In genomic region chr3:172251211-172251610, GRCh38 we compare ENCODE assay signal across 26 cellular contexts.
"Had no signal": no experiment of that assay in that cellular context is flagged by ENCODE, and none has a peak within 500 bp of the region (broad histone marks: within the 10 kb centered on the region; RNA-seq: fewer than 3 reads in every experiment).

No MANE protein-coding gene starts in this region.

- H3K27ac ChIP-seq: coronary artery, dorsolateral prefrontal cortex, esophagus muscularis mucosa, foreskin keratinocyte, gastroesophageal sphincter, heart left ventricle, hepatocyte, left ventricle myocardium inferior, lower lobe of right lung had no signal

- H3K9me3 Mint-ChIP-seq: immature natural killer cell, mesothelial cell of epicardium, naive B cell had no signal

- ATAC-seq: foreskin keratinocyte, gastroesophageal sphincter, heart left ventricle, left colon, left lobe of liver, lower lobe of right lung, mucosa of descending colon had no signal

- H3K4me3 ChIP-seq: coronary artery, dorsolateral prefrontal cortex, esophagus muscularis mucosa, gastroesophageal sphincter, heart left ventricle, hepatocyte, left ventricle myocardium inferior, lower lobe of right lung, mucosa of descending colon had no signal

- H3K4me3 Mint-ChIP-seq: immature natural killer cell, mesothelial cell of epicardium, naive B cell had no signal

- H3K27me3 ChIP-seq: dorsolateral prefrontal cortex, esophagus muscularis mucosa, foreskin keratinocyte, gastroesophageal sphincter, heart left ventricle, hepatocyte had no signal

- H2AFZ ChIP-seq: hepatocyte had no signal

- H3K4me2 ChIP-seq: hepatocyte had no signal

- DNase-seq: dermis blood vessel endothelial cell; dorsolateral prefrontal cortex; effector CD4-positive, alpha-beta T cell; effector memory CD4-positive, alpha-beta T cell; foreskin keratinocyte; heart left ventricle; hypothalamus; immature natural killer cell; islet precursor cell; kidney; kidney glomerular epithelial cell; left colon; left ventricle myocardium inferior; lower lobe of right lung; mesenchymal stem cell; mucosa of descending colon; naive B cell had no signal

- H3K27me3 Mint-ChIP-seq: naive B cell had no signal

- H3K27ac Mint-ChIP-seq: mesothelial cell of epicardium had no signal

- FAIRE-seq: colon, endothelial cell of umbilical vein, frontal cortex, kidney had no signal

- H3K9me3 ChIP-seq: esophagus muscularis mucosa, gastroesophageal sphincter, heart left ventricle, left ventricle myocardium inferior, lower lobe of right lung, mucosa of descending colon had no signal

- H3K4me1 Mint-ChIP-seq: naive B cell had no signal
